Comparison of ENCODE assay signal across 1 cellular context in genomic region chr1:10980094-10980577, GRCh38.
TF ChIP-seq lines count a peak whose summit lies in the region.

No MANE protein-coding gene starts in this region.

TF ChIP-seq in H1, 55 proteins besides CTCF, POLR2A, EP300 and RAD21 (continued from another document):
- TF ChIP-seq TCF12 (IDR thresholded peaks at IDR 0.05; ENCODE audit: low read depth, low read length) (0 out of 2 replicates have a peak, but pooled peaks have one; percentile 5), NANOG (IDR thresholded peaks at IDR 0.05; ENCODE audit: insufficient read depth, low read depth, low read length, poor library complexity, severe bottlenecking) (peak; percentile 27), CBX8 (IDR thresholded peaks at IDR 0.05; ENCODE audit: borderline replicate concordance, low read depth, low read length) (no peak), HDAC2 (IDR thresholded peaks at IDR 0.05; ENCODE audit: borderline replicate concordance in 1 of 2, low read depth in 2 of 2, low read length in 2 of 2) (peak in 1 of 2 experiments; percentile 72; a peak in 2 of 4 replicates), PHF8 (conservative IDR thresholded peaks at IDR 0.05; ENCODE audit: low read depth, low read length) (no peak), GABPA (IDR thresholded peaks at IDR 0.05; ENCODE audit: borderline replicate concordance, insufficient read depth, low read length) (no peak), BRCA1 (IDR thresholded peaks at IDR 0.05; ENCODE audit: low read depth, low read length) (no peak), SP1 (IDR thresholded peaks at IDR 0.05; ENCODE audit: low read depth, low read length) (peak; percentile 55; the same call in 1 of the 2 replicates), POLR2AphosphoS5 (IDR thresholded peaks at IDR 0.05; ENCODE audit: low read depth, low read length) (no peak), YY1 (IDR thresholded peaks at IDR 0.05; ENCODE audit: low read depth, low read length) (peak; percentile 37; the same call in 1 of the 2 replicates), POU5F1 (IDR thresholded peaks at IDR 0.05; ENCODE audit: low read depth, low read length) (peak; percentile 70; the same call in 1 of the 2 replicates), SAP30 (IDR thresholded peaks at IDR 0.05; ENCODE audit: insufficient read depth, insufficient replicate concordance, low read length) (no peak), RXRA (IDR thresholded peaks at IDR 0.05; ENCODE audit: insufficient read depth, low read depth, low read length) (no peak)
TF ChIP-seq in H1: peak in this region for 11.
